In the genomic region with DNA sequence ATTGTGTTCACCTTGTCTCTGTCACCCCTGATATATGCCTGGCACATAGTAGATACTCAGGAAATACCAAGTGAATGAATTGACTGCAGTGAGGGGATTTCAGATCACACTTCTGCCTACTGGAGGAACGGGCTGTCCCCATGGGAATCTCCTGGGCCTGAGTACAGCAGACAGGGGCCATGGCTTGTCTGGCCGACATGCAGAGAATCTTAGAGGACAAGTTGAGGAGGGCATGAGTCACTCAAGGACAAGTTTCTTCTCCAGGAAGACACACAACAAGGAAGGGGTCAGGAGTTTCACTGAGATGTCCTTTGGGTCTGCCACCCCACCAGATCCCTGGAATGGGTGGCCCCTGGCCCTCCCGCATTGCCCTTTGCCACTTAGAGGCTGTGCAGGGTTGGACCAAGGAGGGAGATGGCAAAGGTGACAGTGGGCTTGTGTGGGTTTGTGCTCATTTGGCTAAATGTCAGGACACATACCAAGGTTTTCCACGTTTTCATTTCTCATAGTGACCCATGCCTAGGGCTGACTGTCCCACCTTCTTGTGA, we compare ENCODE assay signal across 1 cellular context.
TF ChIP-seq lines count a peak whose summit lies in the region.

No MANE protein-coding gene starts in this region.

TF ChIP-seq in H1, 55 proteins besides CTCF, POLR2A, EP300 and RAD21 (continued from another document):
- TF ChIP-seq GTF2F1 (IDR thresholded peaks at IDR 0.05; ENCODE audit: borderline replicate concordance, low read depth, low read length) (no peak), MAX (IDR thresholded peaks at IDR 0.05) (no peak), NANOG (IDR thresholded peaks at IDR 0.05; ENCODE audit: insufficient read depth, low read depth, low read length, poor library complexity, severe bottlenecking) (no peak), ZNF274 (IDR thresholded peaks at IDR 0.05; ENCODE audit: borderline replicate concordance, extremely low read depth, low read length) (no peak), SAP30 (IDR thresholded peaks at IDR 0.05; ENCODE audit: insufficient read depth, insufficient replicate concordance, low read length) (no peak), USF2 (IDR thresholded peaks at IDR 0.05; ENCODE audit: low read length) (no peak), ASH2L (IDR thresholded peaks at IDR 0.05; ENCODE audit: low read length) (no peak)
